9 cellular contexts compared by ENCODE assay signal in genomic region chr12:4579305-4580097, GRCh38. TPM values are rescaled to one million over a fixed set of nuclear protein-coding genes. Genes with fewer than 3 reads are reported as not detected.
DNase-seq lines count a peak whose midpoint lies in the region; ATAC-seq lines count a peak whose summit lies in the region.
"Had no signal": no experiment of that assay in that cellular context is flagged by ENCODE, and none has a peak within 500 bp of the region (broad histone marks: within the 10 kb centered on the region; RNA-seq: fewer than 3 reads in every experiment).

No MANE protein-coding gene starts in this region.

- ATAC-seq in GM21526 (IDR thresholded peaks at IDR 0.05; ENCODE audit: low FRiP score, unreplicated experiment) (no peak), GM19328 (IDR thresholded peaks at IDR 0.05; ENCODE audit: unreplicated experiment) (no peak)
- ATAC-seq in activated CD4-positive, CD25-positive, alpha-beta regulatory T cell treated with anti-CD3 and anti-CD28 coated beads, Interleukin-2, amount 50 U/mL, for 24 hours: no peak
- ATAC-seq: activated naive CD4-positive, alpha-beta T cell treated with anti-CD3 and anti-CD28 coated beads, Interleukin-2, amount 50 U/mL, for 72 hours had no signal

- DNase-seq in COLO829 (ENCODE audit: low spot score) (peak; percentile 60), HT1080 (ENCODE audit: low read depth) (peak; percentile 34), UCSD-AML1 (lab: John Stamatoyannopoulos, UW; ENCODE audit: unreplicated experiment) (peak; percentile 25), kidney tubule cell (ENCODE audit: low spot score) (peak; percentile 51), NCI-H345 (lab: John Stamatoyannopoulos, UW) (no peak)

RNA-seq across cellular contexts. Expression of gene DYRK4, which starts 17.5 kb away (rescaled TPM):
- 60.5 and 64.6 TPM in 2 replicates for total RNA-seq in HT1080 (2014; rRNA removed; shearing (Covaris generic))
- polyA plus RNA-seq in HT1080 (2015; cell fraction: cytosol; rRNA removed): 31.7 and 41.6 TPM in 2 replicates
- 27.1 and 34.2 TPM in 2 replicates for polyA plus RNA-seq in HT1080 (2015; cell fraction: nucleus; rRNA removed)

RNA-seq across cellular contexts. Expression of gene RAD51AP1, which starts 40.8 kb away (rescaled TPM):
- 28.7 and 38.0 TPM in 2 replicates for total RNA-seq in HT1080 (2014; rRNA removed; shearing (Covaris generic))
- polyA plus RNA-seq in HT1080 (2015; cell fraction: cytosol; rRNA removed): 33.8 and 37.5 TPM in 2 replicates
- 55.8 and 66.4 TPM in 2 replicates for polyA plus RNA-seq in HT1080 (2015; cell fraction: nucleus; rRNA removed)
